In genomic region chr20:43723735-43724134, GRCh38 we compare ENCODE assay signal across 30 cellular contexts. TPM values are rescaled to one million over a fixed set of nuclear protein-coding genes. Genes with fewer than 3 reads are reported as not detected.
"Had no signal": no experiment of that assay in that cellular context is flagged by ENCODE, and none has a peak within 500 bp of the region (broad histone marks: within the 10 kb centered on the region; RNA-seq: fewer than 3 reads in every experiment).

No MANE protein-coding gene starts in this region.

- H3K27me3 Mint-ChIP-seq: activated naive CD8-positive, alpha-beta T cell treated with anti-CD3 and anti-CD28 coated beads, Interleukin-2, amount 10 ng/mL, durations not matched to agents 7 days and 5 days had no signal

- DNase-seq: activated CD4-positive, alpha-beta T cell treated with anti-CD3 and anti-CD28 coated beads for 1 hour; activated CD8-positive, alpha-beta memory T cell treated with anti-CD3 and anti-CD28 coated beads, Interleukin-2, amount 50 U/mL, for 4 hours; activated gamma-delta T cell; activated naive CD8-positive, alpha-beta T cell treated with anti-CD3 and anti-CD28 coated beads, Interleukin-2, amount 10 ng/mL, durations not matched to agents 7 days and 5 days; amygdala; colonic mucosa; dorsolateral prefrontal cortex; effector memory CD8-positive, alpha-beta T cell; glutamatergic neuron; hippocampal formation; left ventricle myocardium inferior; natural killer cell; retina; sigmoid colon; stimulated activated CD4-positive, alpha-beta T cell treated with anti-CD3 and anti-CD28 coated beads, Interleukin-2, amount 100 ng/mL, for 48 hours; stimulated activated CD8-positive, alpha-beta memory T cell treated with anti-CD3 and anti-CD28 coated beads, Interleukin-4, amount 100 ng/mL, for 48 hours; stimulated activated naive CD4-positive, alpha-beta T cell; testis; trophoblast cell; uterus; WERI-Rb-1 had no signal

- ATAC-seq: effector memory CD8-positive, alpha-beta T cell; natural killer cell had no signal

- H3K36me3 ChIP-seq: colonic mucosa, esophagus muscularis mucosa, left ventricle myocardium inferior, sigmoid colon, uterus, WERI-Rb-1 had no signal

- H3K27ac Mint-ChIP-seq: activated naive CD8-positive, alpha-beta T cell treated with anti-CD3 and anti-CD28 coated beads, Interleukin-2, amount 10 ng/mL, durations not matched to agents 7 days and 5 days; effector memory CD8-positive, alpha-beta T cell; natural killer cell; progenitor cell of endocrine pancreas had no signal

- H3K4me2 ChIP-seq: smooth muscle cell had no signal

- H3K27me3 ChIP-seq: colonic mucosa, dorsolateral prefrontal cortex, sigmoid colon, testis, uterus had no signal

- H3K4me1 Mint-ChIP-seq: natural killer cell had no signal

- H3K9me3 ChIP-seq: colonic mucosa, sigmoid colon, testis, uterus had no signal

- H3K4me3 ChIP-seq: colonic mucosa, dorsolateral prefrontal cortex, esophagus muscularis mucosa, left ventricle myocardium inferior, sigmoid colon, smooth muscle cell, testis, uterus had no signal

- H3K27ac ChIP-seq: colonic mucosa, dorsolateral prefrontal cortex, esophagus muscularis mucosa, left ventricle myocardium inferior, sigmoid colon, testis, uterus, WERI-Rb-1 had no signal

- H3K4me3 Mint-ChIP-seq: activated naive CD8-positive, alpha-beta T cell treated with anti-CD3 and anti-CD28 coated beads, Interleukin-2, amount 10 ng/mL, durations not matched to agents 7 days and 5 days; effector memory CD8-positive, alpha-beta T cell; natural killer cell had no signal

- H3K9me3 Mint-ChIP-seq: effector memory CD8-positive, alpha-beta T cell; natural killer cell had no signal

- H3K36me3 Mint-ChIP-seq: natural killer cell had no signal

- H3K4me1 ChIP-seq: colonic mucosa, esophagus muscularis mucosa, left ventricle myocardium inferior, sigmoid colon, testis, uterus had no signal

RNA-seq across cellular contexts. Expression of gene GTSF1L, which starts 3.1 kb away (rescaled TPM):
- total RNA-seq: activated naive CD8-positive, alpha-beta T cell treated with anti-CD3 and anti-CD28 coated beads, Interleukin-2, amount 10 ng/mL, durations not matched to agents 7 days and 5 days; bronchial epithelial cell; colonic mucosa; dorsolateral prefrontal cortex; endothelial cell of umbilical vein; esophagus muscularis mucosa; frontal cortex; left ventricle myocardium inferior; lung microvascular endothelial cell; natural killer cell; osteoblast; progenitor cell of endocrine pancreas; sigmoid colon; smooth muscle cell; T-helper 2 cell treated with Interferon-gamma antibody and Interleukin-4, amounts not matched to agents 100 ng/mL and 5 ng/mL, for 36 hours; uterus had no signal
- polyA plus RNA-seq: endothelial cell of umbilical vein, smooth muscle cell had no signal
